Comparison of ENCODE assay signal across 1 cellular context in genomic region chr4:128349921-128350320, GRCh38.
TF ChIP-seq lines count a peak whose summit lies in the region.

No MANE protein-coding gene starts in this region.

TF ChIP-seq in K562, 482 proteins besides CTCF, POLR2A, EP300 and RAD21 (continued from another document and continues in another):
- no peak for TF ChIP-seq NKRF (IDR thresholded peaks at IDR 0.05; ENCODE audit: borderline replicate concordance)
- no peak for TF ChIP-seq NR0B1 (IDR thresholded peaks at IDR 0.05; ENCODE audit: partially characterized antibody)
- no peak for TF ChIP-seq ZC3H4 (CRISPR knock-in tag; IDR thresholded peaks at IDR 0.05; ENCODE audit: borderline replicate concordance)
- TF ChIP-seq TSC22D4 (tag; IDR thresholded peaks at IDR 0.05) = no peak
- peak; percentile 40 for TF ChIP-seq MGA (IDR thresholded peaks at IDR 0.05)
- peak; percentile 74; the same call in 1 of the 2 replicates for TF ChIP-seq SMARCA4 (IDR thresholded peaks at IDR 0.05)
- peak; percentile 57 for TF ChIP-seq TEAD4 (IDR thresholded peaks at IDR 0.05; ENCODE audit: low read length)
- no peak for TF ChIP-seq TEAD4 (CRISPR knock-in tag; IDR thresholded peaks at IDR 0.05; ENCODE audit: borderline replicate concordance)
- TF ChIP-seq HNRNPL (IDR thresholded peaks at IDR 0.05; ENCODE audit: low read depth, low read length) = no peak
- TF ChIP-seq MEIS2 (IDR thresholded peaks at IDR 0.05; ENCODE audit: partially characterized antibody) = peak; percentile 65
- TF ChIP-seq CAMTA2 (CRISPR knock-in tag; conservative IDR thresholded peaks at IDR 0.05) = no peak
- 0 out of 2 replicates have a peak, but pooled peaks have one; percentile 47 for TF ChIP-seq TCF7L2 (IDR thresholded peaks at IDR 0.05; ENCODE audit: low read depth, low read length)
- no peak for TF ChIP-seq RBM25 (IDR thresholded peaks at IDR 0.05; ENCODE audit: low read depth, low read length, severe bottlenecking)
- TF ChIP-seq ZNF449 (CRISPR knock-in tag; IDR thresholded peaks at IDR 0.05) = no peak
- no peak for TF ChIP-seq GTF2F1 (IDR thresholded peaks at IDR 0.05; ENCODE audit: low read depth, low read length)
- no peak for TF ChIP-seq U2AF2 (optimal IDR thresholded peaks at IDR 0.05; ENCODE audit: low read depth, low read length)
- no peak for TF ChIP-seq ZBTB9 (CRISPR knock-in tag; IDR thresholded peaks at IDR 0.05)
- TF ChIP-seq PHB2 (IDR thresholded peaks at IDR 0.05; ENCODE audit: low read depth) = no peak
- no peak for TF ChIP-seq ZNF696 (CRISPR knock-in tag; conservative IDR thresholded peaks at IDR 0.05)
- peak in 1 of 2 experiments; percentile 53; a peak in 1 of 4 replicates for TF ChIP-seq MNT (conservative IDR thresholded peaks at IDR 0.05)
- TF ChIP-seq FOXA1 (IDR thresholded peaks at IDR 0.05; ENCODE audit: borderline replicate concordance) = peak; percentile 45; the same call in 1 of the 2 replicates
- no peak for TF ChIP-seq ARID3B (CRISPR knock-in tag; IDR thresholded peaks at IDR 0.05; ENCODE audit: borderline replicate concordance)
- TF ChIP-seq MBD1 (CRISPR knock-in tag; IDR thresholded peaks at IDR 0.05) = no peak
- TF ChIP-seq ILF3 (IDR thresholded peaks at IDR 0.05; ENCODE audit: borderline replicate concordance) = no peak
- TF ChIP-seq ESRRB (CRISPR knock-in tag; IDR thresholded peaks at IDR 0.05; ENCODE audit: borderline replicate concordance) = no peak
- TF ChIP-seq TBL1XR1 (IDR thresholded peaks at IDR 0.05; ENCODE audit: low read length in 2 of 2) = 0 out of 4 replicates have a peak, but pooled peaks of 1 of the 2 experiments have one; percentile 22
- TF ChIP-seq GATAD2B (IDR thresholded peaks at IDR 0.05; ENCODE audit: borderline replicate concordance) = no peak
- no peak for TF ChIP-seq KAT2B (IDR thresholded peaks at IDR 0.05; ENCODE audit: low read depth, low read length)
- TF ChIP-seq POLR2AphosphoS5 (IDR thresholded peaks at IDR 0.05; ENCODE audit: control insufficient read depth, insufficient read depth, low read depth, low read length) = no peak
- TF ChIP-seq ETV5 (CRISPR knock-in tag; IDR thresholded peaks at IDR 0.05; ENCODE audit: low read depth) = 0 out of 2 replicates have a peak, but pooled peaks have one; percentile 32
- no peak for TF ChIP-seq DDX20 (tag; IDR thresholded peaks at IDR 0.05; ENCODE audit: low read depth)
- no peak for TF ChIP-seq MLX (CRISPR knock-in tag; conservative IDR thresholded peaks at IDR 0.05)
- no peak for TF ChIP-seq BRCA1 (IDR thresholded peaks at IDR 0.05)
- TF ChIP-seq BRCA1 (CRISPR knock-in tag; IDR thresholded peaks at IDR 0.05) = no peak
- TF ChIP-seq ZBTB8A (IDR thresholded peaks at IDR 0.05; ENCODE audit: partially characterized antibody) = no peak
